Comparison of ENCODE assay signal across 1 cellular context in genomic region chr5:141441571-141442170, GRCh38.
TF ChIP-seq lines count a peak whose summit lies in the region.

No MANE protein-coding gene starts in this region.

TF ChIP-seq in H1, 55 proteins besides CTCF, POLR2A, EP300 and RAD21:
- TF ChIP-seq GTF2F1 (IDR thresholded peaks at IDR 0.05; ENCODE audit: borderline replicate concordance, low read depth, low read length) (no peak), BCL11A (IDR thresholded peaks at IDR 0.05; ENCODE audit: low read depth in 2 of 2, low read length in 2 of 2) (no peak)
TF ChIP-seq in H1: peak in this region for 0.
